In the genomic region with DNA sequence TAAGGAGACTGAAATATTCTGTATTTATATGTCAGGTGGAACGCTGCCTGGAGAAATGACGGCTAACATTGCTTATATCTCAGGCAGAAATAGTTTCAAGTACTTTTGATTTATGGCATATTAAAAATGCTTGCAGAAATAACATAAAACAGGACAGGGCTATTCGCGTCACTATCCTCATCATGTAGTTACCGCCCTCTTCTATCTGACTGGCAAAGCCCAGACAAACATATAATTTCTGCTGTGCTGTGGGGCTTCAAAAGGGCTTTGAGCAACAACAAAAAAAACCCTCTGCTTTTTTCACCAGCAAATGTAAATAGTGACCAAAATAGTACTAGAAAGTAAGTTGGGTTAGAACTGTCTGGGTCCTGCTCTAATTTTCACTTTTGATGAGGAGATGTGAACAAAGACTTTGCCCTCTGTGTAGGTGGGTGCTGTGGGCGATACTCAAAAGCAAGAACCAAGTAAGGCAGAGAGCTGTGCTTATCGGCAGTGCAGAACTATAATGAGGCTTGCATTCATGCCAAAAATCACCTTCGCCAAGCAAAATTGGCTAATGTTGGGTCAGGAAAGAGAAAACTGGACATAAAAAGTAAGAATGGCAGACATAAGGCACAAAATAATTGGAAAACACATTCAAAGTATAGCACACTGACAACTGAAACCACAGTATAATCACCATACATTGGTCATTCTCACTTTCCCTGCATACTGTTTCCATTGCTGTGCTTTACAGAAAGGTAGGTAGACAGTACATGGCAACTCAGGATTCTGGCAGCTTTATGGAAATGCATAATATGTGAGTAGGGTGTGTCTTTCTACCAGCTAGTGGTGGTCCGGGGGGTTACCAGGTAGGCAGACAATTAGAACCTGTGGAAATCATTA, we compare ENCODE assay signal across 24 cellular contexts.
DNase-seq lines count a peak whose midpoint lies in the region; ATAC-seq, FAIRE-seq and TF ChIP-seq lines count a peak whose summit lies in the region.
"Had no signal": no experiment of that assay in that cellular context is flagged by ENCODE, and none has a peak within 500 bp of the region (broad histone marks: within the 10 kb centered on the region; RNA-seq: fewer than 3 reads in every experiment).

No MANE protein-coding gene starts in this region.

- H3K79me2 ChIP-seq in SK-N-SH (ENCODE audit: insufficient read depth) (no peaks in the 10 kb centered on the region), osteoblast (ENCODE audit: insufficient read depth, low read length) (no peaks in the 10 kb centered on the region)

- H3K9ac ChIP-seq in rectal smooth muscle tissue (ENCODE audit: low read length) (no peak overlapping the region), SK-N-SH (no peak overlapping the region)
- H3K9ac ChIP-seq: BLaER1 treated with 17β-estradiol and CSF1 and Interleukin-3, amounts not matched to agents 10 nM and 100 nM; neural progenitor cell had no signal

- DNase-seq in SW480 (ENCODE audit: low spot score) (peak; percentile 60), fibroblast of villous mesenchyme (ENCODE audit: low read depth) (peak; percentile 77), SK-N-SH (no peak), osteoblast (ENCODE audit: insufficient read length, low spot score, missing footprints) (no peak), GM12891 (ENCODE audit: insufficient read length, low spot score) (no peak)
- DNase-seq: activated CD8-positive, alpha-beta memory T cell treated with anti-CD3 and anti-CD28 coated beads, Interleukin-2, amount 50 U/mL, for 48 hours; activated effector memory CD4-positive, alpha-beta T cell treated with Interleukin-2 at 50 U/mL for 16 hours; immature natural killer cell; left ventricle myocardium superior; NCI-H1105; NCI-H2081; NCI-H446 treated with DMSO at 0.1 percent for 48 hours; NK-92 treated with Interleukin-12 subunit alpha and Interleukin-12 subunit beta, amount 100 ng/mL, for 24 hours; stimulated activated CD4-positive, alpha-beta T cell treated with anti-CD3 and anti-CD28 coated beads, Interleukin-2, amount 100 ng/mL, for 48 hours had no signal

- ATAC-seq in GM18867 (IDR thresholded peaks at IDR 0.05; ENCODE audit: unreplicated experiment) (peak; percentile 63), GM19452 (IDR thresholded peaks at IDR 0.05; ENCODE audit: unreplicated experiment) (no peak)
- ATAC-seq: left ventricle myocardium superior had no signal

- H3K9me3 ChIP-seq in SK-N-SH (no peaks in the 10 kb centered on the region), osteoblast (ENCODE audit: low read depth, low read length) (no peaks in the 10 kb centered on the region)
- H3K9me3 ChIP-seq: BLaER1 treated with 17β-estradiol and CSF1 and Interleukin-3, amounts not matched to agents 10 nM and 100 nM had no signal

- no peaks in the 10 kb centered on the region for H3F3A ChIP-seq in SK-N-SH (replicated peaks; ENCODE audit: insufficient read depth)

- 96% methylated on average over 9 of the region's 9 CpGs for WGBS in SK-N-SH (ENCODE audit: low lambda C conversion rate)

- H2AFZ ChIP-seq in SK-N-SH (ENCODE audit: low read depth) (no peak overlapping the region), osteoblast (ENCODE audit: low read length) (no peak overlapping the region)
- H2AFZ ChIP-seq: neural progenitor cell had no signal

- no peaks in the 10 kb centered on the region for H3K27me3 ChIP-seq in rectal smooth muscle tissue (ENCODE audit: control insufficient read depth, insufficient read depth, low read length)
- H3K27me3 ChIP-seq in SK-N-SH (ENCODE audit: insufficient read depth), result no peaks in the 10 kb centered on the region
- no peaks in the 10 kb centered on the region for H3K27me3 ChIP-seq in osteoblast (ENCODE audit: insufficient read depth, low read length)
- H3K27me3 ChIP-seq: BLaER1 treated with 17β-estradiol and CSF1 and Interleukin-3, amounts not matched to agents 10 nM and 100 nM; neural progenitor cell had no signal

- TF ChIP-seq EP300 in SK-N-SH (IDR thresholded peaks at IDR 0.05; ENCODE audit: borderline replicate concordance in 1 of 2, low read depth in 1 of 2, low read length in 1 of 2), result no peak

- no peaks in the 10 kb centered on the region for H4K20me1 ChIP-seq in SK-N-SH (ENCODE audit: insufficient read depth)
- H4K20me1 ChIP-seq in osteoblast (ENCODE audit: insufficient read depth, low read length), result no peaks in the 10 kb centered on the region
- H4K20me1 ChIP-seq: BLaER1 treated with 17β-estradiol and CSF1 and Interleukin-3, amounts not matched to agents 10 nM and 100 nM had no signal

- no peaks in the 10 kb centered on the region for H3K9me2 ChIP-seq in SK-N-SH

- no peak for TF ChIP-seq RAD21 in SK-N-SH (IDR thresholded peaks at IDR 0.05; ENCODE audit: low read length)

- H3K36me3 ChIP-seq in rectal smooth muscle tissue (ENCODE audit: control insufficient read depth, insufficient read depth, low read length), result no peaks in the 10 kb centered on the region
- H3K36me3 ChIP-seq in SK-N-SH (replicated peaks in 1 of 2; ENCODE audit: control insufficient read depth in 1 of 2, insufficient read depth in 2 of 2, low read length in 1 of 2), result no peaks in the 10 kb centered on the region
- H3K36me3 ChIP-seq in osteoblast (ENCODE audit: insufficient read depth, low read length), result no peaks in the 10 kb centered on the region
- H3K36me3 ChIP-seq: BLaER1 treated with 17β-estradiol and CSF1 and Interleukin-3, amounts not matched to agents 10 nM and 100 nM; neural progenitor cell had no signal

- CTCF ChIA-PET in SK-N-SH (lab: Yijun Ruan, JAX), result interaction anchor here (0.6 to 1.8 kb wide), 2 partner anchors 11 to 16 kb away, joined by 4 to 7 read pairs; no protein-coding TSS in a partner anchor

- no peak overlapping the region for H3K4me3 ChIP-seq in fibroblast of villous mesenchyme (ENCODE audit: low read depth, low read length)
- no peak overlapping the region for H3K4me3 ChIP-seq in rectal smooth muscle tissue (ENCODE audit: low read length)
- no peak overlapping the region for H3K4me3 ChIP-seq in SK-N-SH (ENCODE audit: low read depth in 2 of 2, low read length in 1 of 2)
- no peak overlapping the region for H3K4me3 ChIP-seq in osteoblast (ENCODE audit: insufficient read depth, low read length)
- H3K4me3 ChIP-seq: BLaER1 treated with 17β-estradiol and CSF1 and Interleukin-3, amounts not matched to agents 10 nM and 100 nM; neural progenitor cell; skin epidermis had no signal

- TF ChIP-seq POLR2A in GM12891 (IDR thresholded peaks at IDR 0.05; ENCODE audit: low read depth, low read length), result no peak

- POLR2A ChIA-PET in SK-N-SH (lab: Yijun Ruan, JAX), result no interaction called here

- TF ChIP-seq CTCF in fibroblast of villous mesenchyme (IDR thresholded peaks at IDR 0.05; ENCODE audit: insufficient read depth, low read depth, low read length), result no peak
- no peak for TF ChIP-seq CTCF in SK-N-SH (IDR thresholded peaks at IDR 0.05)
- no peak for TF ChIP-seq CTCF in osteoblast (IDR thresholded peaks at IDR 0.05; ENCODE audit: extremely low read depth, low read depth, low read length)

- H3K4me2 ChIP-seq in SK-N-SH (no peak overlapping the region), osteoblast (ENCODE audit: insufficient read depth, low read length) (no peak overlapping the region)
- H3K4me2 ChIP-seq: BLaER1 treated with 17β-estradiol and CSF1 and Interleukin-3, amounts not matched to agents 10 nM and 100 nM; neural progenitor cell had no signal

- FAIRE-seq in GM12891 (lab: Jason Lieb, UNC), result no peak
- FAIRE-seq: endothelial cell of umbilical vein, H1, RCC 7860 had no signal

- H3K27ac ChIP-seq in rectal smooth muscle tissue (ENCODE audit: low read depth, low read length) (peak overlapping the region; percentile 66), SK-N-SH (ENCODE audit: low read depth in 2 of 2, low read length in 1 of 2) (no peak overlapping the region), osteoblast (ENCODE audit: low read depth, low read length) (no peak overlapping the region)
- H3K27ac ChIP-seq: BLaER1 treated with 17β-estradiol and CSF1 and Interleukin-3, amounts not matched to agents 10 nM and 100 nM; neural progenitor cell; skin epidermis; VCaP had no signal

- H3K4me1 ChIP-seq in rectal smooth muscle tissue (ENCODE audit: control insufficient read depth, insufficient read depth, low read length) (peaks cover 10% of the 10 kb centered on the region), SK-N-SH (ENCODE audit: control insufficient read depth in 1 of 2, insufficient read depth in 2 of 2, low read depth in 1 of 2, low read length in 1 of 2) (no peaks in the 10 kb centered on the region), osteoblast (ENCODE audit: insufficient read depth, low read length) (no peaks in the 10 kb centered on the region)
- H3K4me1 ChIP-seq: BLaER1 treated with 17β-estradiol and CSF1 and Interleukin-3, amounts not matched to agents 10 nM and 100 nM had no signal

TF ChIP-seq in SK-N-SH, 30 proteins besides CTCF, POLR2A, EP300 and RAD21 (continues in another document):
- TF ChIP-seq, protein P1, sequence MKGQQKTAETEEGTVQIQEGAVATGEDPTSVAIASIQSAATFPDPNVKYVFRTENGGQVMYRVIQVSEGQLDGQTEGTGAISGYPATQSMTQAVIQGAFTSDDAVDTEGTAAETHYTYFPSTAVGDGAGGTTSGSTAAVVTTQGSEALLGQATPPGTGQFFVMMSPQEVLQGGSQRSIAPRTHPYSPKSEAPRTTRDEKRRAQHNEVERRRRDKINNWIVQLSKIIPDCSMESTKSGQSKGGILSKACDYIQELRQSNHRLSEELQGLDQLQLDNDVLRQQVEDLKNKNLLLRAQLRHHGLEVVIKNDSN (IDR thresholded peaks at IDR 0.05; ENCODE audit: borderline replicate concordance, low read depth), result no peak

TF ChIP-seq in GM12891, 5 proteins besides CTCF, POLR2A, EP300 and RAD21:
- TF ChIP-seq SPI1 (IDR thresholded peaks at IDR 0.05; ENCODE audit: low read depth, low read length) (no peak), POU2F2 (IDR thresholded peaks at IDR 0.05; ENCODE audit: low read depth, low read length) (no peak), PAX5 (IDR thresholded peaks at IDR 0.05; ENCODE audit: insufficient read depth, low read length, severe bottlenecking) (no peak), TAF1 (IDR thresholded peaks at IDR 0.05; ENCODE audit: low read depth, low read length) (no peak), POLR2AphosphoS5 (IDR thresholded peaks at IDR 0.05; ENCODE audit: low read depth, low read length) (no peak)
TF ChIP-seq in GM12891: peak in this region for 0.

Comparison
In these comparisons a context has a peak if more than half of its experiments do, and no peak if none do; other contexts are left out.
1. DNase-seq: peak in SW480 (single experiment) and fibroblast of villous mesenchyme (single experiment); none in SK-N-SH (single experiment), osteoblast (single experiment) and GM12891 (single experiment).